30 cellular contexts compared by ENCODE assay signal in the genomic region with DNA sequence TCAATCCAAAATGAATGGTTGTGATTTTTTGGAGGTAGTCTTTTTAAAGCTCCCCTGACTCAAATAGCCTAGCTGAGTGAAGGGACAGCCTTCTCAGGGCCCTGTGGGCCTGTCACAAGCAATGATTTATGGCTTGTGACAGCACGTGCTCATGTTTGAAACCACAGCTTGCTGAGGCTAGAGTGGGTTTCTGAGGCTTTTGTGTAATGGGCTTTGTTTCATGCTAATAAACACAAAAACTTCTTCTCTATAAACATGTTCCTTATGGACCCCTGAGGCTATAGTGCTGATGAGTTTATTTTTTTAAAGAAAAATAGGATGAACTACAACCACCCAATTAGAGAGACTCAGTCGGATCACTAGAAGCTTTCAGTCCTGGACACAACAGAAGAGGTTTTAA. TPM values are rescaled to one million over a fixed set of nuclear protein-coding genes. Genes with fewer than 3 reads are reported as not detected.
DNase-seq lines count a peak whose midpoint lies in the region; ATAC-seq and TF ChIP-seq lines count a peak whose summit lies in the region.
"Had no signal": no experiment of that assay in that cellular context is flagged by ENCODE, and none has a peak within 500 bp of the region (broad histone marks: within the 10 kb centered on the region; RNA-seq: fewer than 3 reads in every experiment).

No MANE protein-coding gene starts in this region.

- H3K4me3 Mint-ChIP-seq in nephron progenitor cell = no peak overlapping the region
- H3K4me3 Mint-ChIP-seq: activated naive CD8-positive, alpha-beta T cell; HFFc6 had no signal

- H3K9me3 ChIP-seq in WERI-Rb-1 (ENCODE audit: severe bottlenecking) (no peaks in the 10 kb centered on the region), adrenal gland (replicated peaks in 1 of 3) (no peaks in the 10 kb centered on the region)
- H3K9me3 ChIP-seq: esophagus squamous epithelium, tibial nerve had no signal

- no peaks in the 10 kb centered on the region for H3K27me3 Mint-ChIP-seq in nephron progenitor cell (ENCODE audit: low read depth, poor library complexity)

- H3K36me3 ChIP-seq in WERI-Rb-1 = no peaks in the 10 kb centered on the region
- H3K36me3 ChIP-seq in adrenal gland (replicated peaks in 1 of 2) = no peaks in the 10 kb centered on the region
- H3K36me3 ChIP-seq: esophagus squamous epithelium, tibial nerve had no signal

- peak; percentile 50 for DNase-seq in ELF-1 (ENCODE audit: low read depth, low spot score)
- peak; percentile 46 for DNase-seq in NAMALWA (ENCODE audit: low spot score)
- peak; percentile 21 for DNase-seq in WERI-Rb-1
- peak; percentile 37 for DNase-seq in nephron progenitor cell
- no peak for DNase-seq in NCI-H226
- no peak for DNase-seq in adrenal gland
- no peak for DNase-seq in UCSD-AML1 (lab: John Stamatoyannopoulos, UW; ENCODE audit: unreplicated experiment)
- DNase-seq: activated CD4-positive, alpha-beta T cell treated with anti-CD3 and anti-CD28 coated beads for 48 hours; activated CD8-positive, alpha-beta memory T cell treated with anti-CD3 and anti-CD28 coated beads for 24 hours; activated effector memory CD4-positive, alpha-beta T cell treated with Interleukin-2 at 50 U/mL for 16 hours; central memory CD4-positive, alpha-beta T cell; COR-L47; DMS53; esophagus squamous epithelium; GF-D8; HFFc6; hippocampal formation; Kasumi-1; mesenchymal stem cell; NCI-H1092 treated with DMSO at 0.1 percent for 48 hours; NCI-H187 treated with DMSO at 0.1 percent for 48 hours; NCI-H748 treated with DMSO at 0.1 percent for 48 hours; nucleus accumbens had no signal

- no peak overlapping the region for H3K27ac Mint-ChIP-seq in nephron progenitor cell
- H3K27ac Mint-ChIP-seq: activated naive CD8-positive, alpha-beta T cell; HFFc6 had no signal

- no peak for ATAC-seq in HG02571 (IDR thresholded peaks at IDR 0.05; ENCODE audit: unreplicated experiment)
- ATAC-seq: HepG2, left lobe of liver had no signal

- H3K4me1 Mint-ChIP-seq in nephron progenitor cell = peaks cover 31% of the 10 kb centered on the region

- no peaks in the 10 kb centered on the region for H3K4me1 ChIP-seq in adrenal gland (replicated peaks in 1 of 2)
- H3K4me1 ChIP-seq: esophagus squamous epithelium, tibial nerve had no signal

- TF ChIP-seq CTCF in WERI-Rb-1 (IDR thresholded peaks at IDR 0.05; ENCODE audit: low read depth, low read length) = no peak
- TF ChIP-seq CTCF in nephron progenitor cell (IDR thresholded peaks at IDR 0.05) = no peak
- TF ChIP-seq CTCF in adrenal gland (IDR thresholded peaks at IDR 0.05) = no peak

- intact Hi-C loops in adrenal gland (cut with DNase I) = no loop called here

- WGBS in adrenal gland, 4 donors = 30 to 42% (median 37%) methylated on average over 2 of the region's 2 CpGs

- no peaks in the 10 kb centered on the region for H3K27me3 ChIP-seq in WERI-Rb-1 (ENCODE audit: insufficient read depth, low read depth, severe bottlenecking)
- no peaks in the 10 kb centered on the region for H3K27me3 ChIP-seq in adrenal gland

- peak overlapping the region; percentile 9 for H3K27ac ChIP-seq in WERI-Rb-1
- H3K27ac ChIP-seq in adrenal gland = no peak overlapping the region
- H3K27ac ChIP-seq: esophagus squamous epithelium, skin epidermis, tibial nerve, VCaP had no signal

- H3K36me3 Mint-ChIP-seq in nephron progenitor cell (ENCODE audit: low read depth) = no peaks in the 10 kb centered on the region
- H3K36me3 Mint-ChIP-seq: activated naive CD8-positive, alpha-beta T cell had no signal

- no peaks in the 10 kb centered on the region for H3K9me3 Mint-ChIP-seq in nephron progenitor cell
- H3K9me3 Mint-ChIP-seq: HFFc6 had no signal

- H3K4me3 ChIP-seq in WERI-Rb-1 (ENCODE audit: low read depth, low read length) (no peak overlapping the region; the same call in 1 of the 2 replicates), adrenal gland (no peak overlapping the region)
- H3K4me3 ChIP-seq: esophagus squamous epithelium, skin epidermis, tibial nerve had no signal

- TF ChIP-seq POLR2A in adrenal gland (IDR thresholded peaks at IDR 0.05) = no peak

RNA-seq across cellular contexts. Expression of a gene that starts 36.1 kb away (rescaled TPM):
- total RNA-seq in adrenal gland = 10 to 100 TPM; 18.6 to 41.2 (median 37.9) TPM
- polyA plus RNA-seq in adrenal gland = 10 to 100 TPM; 36.4 to 91.3 (median 36.5) TPM

Comparison
In these comparisons a context has a peak if more than half of its experiments do, and no peak if none do; other contexts are left out.
1. DNase-seq: peak in ELF-1 (single experiment), NAMALWA (single experiment), WERI-Rb-1 (single experiment) and nephron progenitor cell (single experiment); none in NCI-H226 (single experiment), adrenal gland (0 of 7) and UCSD-AML1 (single experiment).